In genomic region chr2:169683054-169683424, GRCh38 we compare ENCODE assay signal across 22 cellular contexts. TPM values are rescaled to one million over a fixed set of nuclear protein-coding genes. Genes with fewer than 3 reads are reported as not detected.
DNase-seq lines count a peak whose midpoint lies in the region; ATAC-seq and TF ChIP-seq lines count a peak whose summit lies in the region.
"Had no signal": no experiment of that assay in that cellular context is flagged by ENCODE, and none has a peak within 500 bp of the region (broad histone marks: within the 10 kb centered on the region; RNA-seq: fewer than 3 reads in every experiment).

No MANE protein-coding gene starts in this region.

- no peak overlapping the region for H3K4me3 ChIP-seq in CD8-positive, alpha-beta T cell (ENCODE audit: low read depth, low read length)
- H3K4me3 ChIP-seq: SJCRH30, spleen, tibial nerve had no signal

- intact Hi-C loops in activated CD4-positive, alpha-beta T cell treated with anti-CD3 and anti-CD28 coated beads, Interleukin-2, amount 10 ng/mL, durations not matched to agents 24 days and 14 days (cut with micrococcal nuclease) = loop anchor here (1.0 kb wide), 1 partner anchor 9 kb away; no protein-coding TSS in a partner anchor
- intact Hi-C loops in CD8-positive, alpha-beta T cell (cut with DNase I, micrococcal nuclease) = no loop called here

- H3K9me3 ChIP-seq in CD8-positive, alpha-beta T cell (ENCODE audit: low read length) = no peaks in the 10 kb centered on the region
- H3K9me3 ChIP-seq: SJCRH30, tibial nerve had no signal

- H3K4me1 ChIP-seq in CD8-positive, alpha-beta T cell (ENCODE audit: insufficient read depth, low read length) = no peaks in the 10 kb centered on the region
- H3K4me1 ChIP-seq in foreskin keratinocyte = peaks cover 11% of the 10 kb centered on the region
- H3K4me1 ChIP-seq: SJCRH30, spleen, tibial nerve had no signal

- H3K9me3 Mint-ChIP-seq in activated CD4-positive, alpha-beta T cell treated with anti-CD3 and anti-CD28 coated beads, Interleukin-2, amount 10 ng/mL, durations not matched to agents 24 days and 14 days = no peaks in the 10 kb centered on the region
- H3K9me3 Mint-ChIP-seq in CD8-positive, alpha-beta T cell = no peaks in the 10 kb centered on the region
- H3K9me3 Mint-ChIP-seq in osteocyte (ENCODE audit: unreplicated experiment) = peaks cover 12% of the 10 kb centered on the region

- H3K27me3 ChIP-seq in CD8-positive, alpha-beta T cell (ENCODE audit: insufficient read depth, low read length) = no peaks in the 10 kb centered on the region
- no peaks in the 10 kb centered on the region for H3K27me3 ChIP-seq in foreskin keratinocyte
- H3K27me3 ChIP-seq: SJCRH30, spleen, tibial nerve had no signal

- H3K27me3 Mint-ChIP-seq in activated CD4-positive, alpha-beta T cell treated with anti-CD3 and anti-CD28 coated beads, Interleukin-2, amount 10 ng/mL, durations not matched to agents 24 days and 14 days = peaks cover 5% of the 10 kb centered on the region
- no peaks in the 10 kb centered on the region for H3K27me3 Mint-ChIP-seq in CD8-positive, alpha-beta T cell (ENCODE audit: low read depth)
- peaks cover 13% of the 10 kb centered on the region for H3K27me3 Mint-ChIP-seq in osteocyte (ENCODE audit: unreplicated experiment)

- no peaks in the 10 kb centered on the region for H3K36me3 Mint-ChIP-seq in activated CD4-positive, alpha-beta T cell treated with anti-CD3 and anti-CD28 coated beads, Interleukin-2, amount 10 ng/mL, durations not matched to agents 24 days and 14 days (ENCODE audit: low read depth)
- H3K36me3 Mint-ChIP-seq in CD8-positive, alpha-beta T cell = no peaks in the 10 kb centered on the region
- H3K36me3 Mint-ChIP-seq in osteocyte (ENCODE audit: unreplicated experiment) = no peaks in the 10 kb centered on the region

- no peak overlapping the region for H3K4me3 Mint-ChIP-seq in activated CD4-positive, alpha-beta T cell treated with anti-CD3 and anti-CD28 coated beads, Interleukin-2, amount 10 ng/mL, durations not matched to agents 24 days and 14 days
- H3K4me3 Mint-ChIP-seq in CD8-positive, alpha-beta T cell = peak overlapping the region; percentile 27
- H3K4me3 Mint-ChIP-seq in osteocyte (ENCODE audit: unreplicated experiment) = no peak overlapping the region
- H3K4me3 Mint-ChIP-seq: stimulated activated naive B cell treated with anti-CD40 and anti-IgM and Interleukin-4, amounts not matched to agents 10 μg/mL and 1 μg/mL and 100 μg/mL, for 72 hours had no signal

- peaks cover 5% of the 10 kb centered on the region for H3K4me1 Mint-ChIP-seq in activated CD4-positive, alpha-beta T cell treated with anti-CD3 and anti-CD28 coated beads, Interleukin-2, amount 10 ng/mL, durations not matched to agents 24 days and 14 days
- peaks cover 6% of the 10 kb centered on the region for H3K4me1 Mint-ChIP-seq in CD8-positive, alpha-beta T cell (ENCODE audit: low read depth)
- H3K4me1 Mint-ChIP-seq in osteocyte (ENCODE audit: unreplicated experiment) = no peaks in the 10 kb centered on the region
- H3K4me1 Mint-ChIP-seq: stimulated activated naive B cell treated with anti-CD40 and anti-IgM and Interleukin-4, amounts not matched to agents 10 μg/mL and 1 μg/mL and 100 μg/mL, for 72 hours had no signal

- H3K36me3 ChIP-seq in CD8-positive, alpha-beta T cell (ENCODE audit: insufficient read depth, low read length) = no peaks in the 10 kb centered on the region
- H3K36me3 ChIP-seq: SJCRH30, spleen had no signal

- no peak overlapping the region for H3K27ac ChIP-seq in CD8-positive, alpha-beta T cell (ENCODE audit: low read depth, low read length)
- H3K27ac ChIP-seq in VCaP (peak overlapping the region; percentile 58), foreskin keratinocyte (peak overlapping the region; percentile 61)
- H3K27ac ChIP-seq: SJCRH30, spleen, tibial nerve had no signal

- H3K27ac Mint-ChIP-seq in activated CD4-positive, alpha-beta T cell treated with anti-CD3 and anti-CD28 coated beads, Interleukin-2, amount 10 ng/mL, durations not matched to agents 24 days and 14 days = no peak overlapping the region
- H3K27ac Mint-ChIP-seq in CD8-positive, alpha-beta T cell = peak overlapping the region; percentile 25
- H3K27ac Mint-ChIP-seq in osteocyte (ENCODE audit: unreplicated experiment) = no peak overlapping the region
- H3K27ac Mint-ChIP-seq: stimulated activated naive B cell treated with anti-CD40 and anti-IgM and Interleukin-4, amounts not matched to agents 10 μg/mL and 1 μg/mL and 100 μg/mL, for 72 hours had no signal

- DNase-seq in activated CD4-positive, alpha-beta T cell treated with anti-CD3 and anti-CD28 coated beads, Interleukin-2, amount 10 ng/mL, durations not matched to agents 24 days and 14 days = peak; percentile 67
- no peak for DNase-seq in activated CD4-positive, alpha-beta T cell treated with anti-CD3 and anti-CD28 coated beads, Interleukin-2, amount 50 U/mL, for 1 hour
- DNase-seq in CD8-positive, alpha-beta T cell = no peak
- DNase-seq in foreskin keratinocyte (peak; percentile 67 to 89), islet precursor cell (no peak), osteocyte (ENCODE audit: extremely low spot score, unreplicated experiment) (no peak), RKO (ENCODE audit: low spot score) (no peak)
- DNase-seq: activated CD4-positive, CD25-positive, alpha-beta regulatory T cell treated with anti-CD3 and anti-CD28 coated beads, Interleukin-2, amount 50 U/mL, for 72 hours; DMS 273 treated with DMSO at 0.1 percent for 48 hours; foreskin fibroblast; GDM1; hippocampal formation; KBM-7; NCI-H1092; NCI-H524; SJCRH30; spleen; stimulated activated naive B cell treated with anti-CD40 and anti-IgM and Interleukin-4, amounts not matched to agents 10 μg/mL and 1 μg/mL and 100 μg/mL, for 72 hours had no signal

- TF ChIP-seq CTCF in CD8-positive, alpha-beta T cell (IDR thresholded peaks at IDR 0.05) = no peak
- TF ChIP-seq CTCF in VCaP (conservative IDR thresholded peaks at IDR 0.05) = no peak
- no peak for TF ChIP-seq CTCF in foreskin keratinocyte (conservative IDR thresholded peaks at IDR 0.05)
- no peak for TF ChIP-seq CTCF in osteocyte (IDR thresholded peaks at IDR 0.05)

- POLR2A ChIA-PET in CD8-positive, alpha-beta T cell (lab: Charles Lee) = no interaction called here

- CTCF ChIA-PET in CD8-positive, alpha-beta T cell (lab: Charles Lee) = interaction anchor here (1.2 kb wide), 1 partner anchor 85 kb away, joined by 3 read pairs; no protein-coding TSS in a partner anchor

- peak; percentile 83 for ATAC-seq in CD8-positive, alpha-beta T cell
- ATAC-seq in foreskin keratinocyte = peak; percentile 98
- ATAC-seq: stimulated activated naive B cell treated with anti-CD40 and anti-IgM and Interleukin-4, amounts not matched to agents 10 μg/mL and 1 μg/mL and 100 μg/mL, for 72 hours had no signal

RNA-seq across cellular contexts. Expression of gene CFAP210, which starts 11.2 kb away (rescaled TPM):
- not detected in 2 replicates for total RNA-seq in activated CD4-positive, alpha-beta T cell treated with anti-CD3 and anti-CD28 coated beads, Interleukin-2, amount 10 ng/mL, durations not matched to agents 24 days and 14 days
- 1 to 10 TPM in 1 of 2 experiments, under 1 TPM in 1; 0.95 to 1.4 TPM for total RNA-seq in CD8-positive, alpha-beta T cell
- total RNA-seq in foreskin keratinocyte (not detected in 2 replicates), osteocyte (0.94 TPM in 1 of 2 replicates, not detected in the other)
- polyA plus RNA-seq in foreskin keratinocyte = 0.18 TPM in 1 of 2 replicates, not detected in the other
- total RNA-seq: mesenteric fat pad, SJCRH30, spleen had no signal
- polyA plus RNA-seq: BJ had no signal

RNA-seq across cellular contexts. Expression of gene PHOSPHO2, which starts 11.2 kb away (rescaled TPM):
- total RNA-seq in activated CD4-positive, alpha-beta T cell treated with anti-CD3 and anti-CD28 coated beads, Interleukin-2, amount 10 ng/mL, durations not matched to agents 24 days and 14 days = 3.0 and 3.2 TPM in 2 replicates
- total RNA-seq in CD8-positive, alpha-beta T cell = 1 to 10 TPM; 2.3 TPM
- total RNA-seq in foreskin keratinocyte (1.2 and 2.5 TPM in 2 replicates), osteocyte (4.8 and 5.3 TPM in 2 replicates)
- 1.0 and 2.0 TPM in 2 replicates for polyA plus RNA-seq in foreskin keratinocyte

RNA-seq across cellular contexts. Expression of gene KLHL23, which starts 50.6 kb away (rescaled TPM):
- total RNA-seq in activated CD4-positive, alpha-beta T cell treated with anti-CD3 and anti-CD28 coated beads, Interleukin-2, amount 10 ng/mL, durations not matched to agents 24 days and 14 days = 8.6 and 9.1 TPM in 2 replicates
- under 1 TPM; 0.35 to 0.36 TPM for total RNA-seq in CD8-positive, alpha-beta T cell
- 4.8 and 5.6 TPM in 2 replicates for total RNA-seq in foreskin keratinocyte
- 1.1 and 1.6 TPM in 2 replicates for polyA plus RNA-seq in foreskin keratinocyte
- 7.1 and 7.9 TPM in 2 replicates for total RNA-seq in osteocyte

Comparison
In these comparisons a context has a peak if more than half of its experiments do, and no peak if none do; other contexts are left out.
1. DNase-seq: peak in activated CD4-positive, alpha-beta T cell treated with anti-CD3 and anti-CD28 coated beads, Interleukin-2, amount 10 ng/mL, durations not matched to agents 24 days and 14 days (single experiment) and foreskin keratinocyte (2 of 2); none in activated CD4-positive, alpha-beta T cell treated with anti-CD3 and anti-CD28 coated beads, Interleukin-2, amount 50 U/mL, for 1 hour (single experiment), CD8-positive, alpha-beta T cell (0 of 7), islet precursor cell (single experiment), osteocyte (single experiment) and RKO (single experiment).